ENCODE assay signal across 12 cellular contexts in the genomic region with DNA sequence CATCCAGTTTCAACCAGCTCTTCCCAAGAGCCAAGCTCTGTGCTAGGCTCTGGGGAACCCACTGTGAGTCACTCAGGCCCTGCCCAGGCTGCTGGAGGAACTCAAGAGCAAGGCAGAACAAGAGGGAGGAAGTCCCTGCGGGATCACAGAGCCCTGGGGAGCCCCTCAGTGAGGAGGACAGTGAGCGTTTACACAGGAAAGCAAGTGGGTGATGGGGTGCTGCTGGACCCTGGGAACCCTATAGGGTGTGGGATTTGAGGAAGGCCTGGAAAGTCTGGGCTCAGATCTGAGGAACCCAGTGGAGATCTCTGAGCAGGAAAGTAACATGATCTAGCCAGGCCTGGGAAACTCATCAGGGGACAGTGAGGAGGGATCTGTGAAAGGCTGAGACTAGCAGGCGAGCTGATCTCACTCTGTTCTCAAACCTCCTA.
A peak's percentile ranks its signal among the peaks of the same experiment; 100 is the strongest.
DNase-seq lines count a peak whose midpoint lies in the region; ATAC-seq, FAIRE-seq and TF ChIP-seq lines count a peak whose summit lies in the region.
"Had no signal": no experiment of that assay in that cellular context is flagged by ENCODE, and none has a peak within 500 bp of the region (broad histone marks: within the 10 kb centered on the region; RNA-seq: fewer than 3 reads in every experiment).

No MANE protein-coding gene starts in this region.

- TF ChIP-seq RAD21 in A549 (conservative IDR thresholded peaks at IDR 0.05 in 1 of 2, IDR thresholded peaks at IDR 0.05 in 1 of 2), result no peak

- H3K4me1 ChIP-seq in A549, result peaks cover 42% of the 10 kb centered on the region

- 62% methylated on average over 3 of the region's 3 CpGs for WGBS in A549 (ENCODE audit: missing lambda C conversion rate)
- WGBS in lower leg skin, 2 donors, result 78 to 80% methylated on average over 3 of the region's 3 CpGs

- no peak for TF ChIP-seq EP300 in A549 (IDR thresholded peaks at IDR 0.05)

- intact Hi-C loops in lower leg skin (cut with DNase I; ENCODE audit: low total_unique reads), result no loop called here

- TF ChIP-seq POLR2A in A549 (IDR thresholded peaks at IDR 0.05; ENCODE audit: low read length) (no peak), lower leg skin (IDR thresholded peaks at IDR 0.05) (no peak)

- no peak overlapping the region for H3K4me3 ChIP-seq in A549
- no peak overlapping the region for H3K4me3 ChIP-seq in astrocyte of the spinal cord (ENCODE audit: low read depth, low read length)
- H3K4me3 ChIP-seq in lower leg skin (ENCODE audit: low read depth, poor library complexity, severe bottlenecking), result no peak overlapping the region

- H3K27ac ChIP-seq in A549 (peak overlapping the region; percentile 29 to 71; a peak in 4 of 6 replicates), layer of hippocampus (ENCODE audit: low read depth, low read length) (peak overlapping the region; percentile 97)

- TF ChIP-seq CTCF in A549 (IDR thresholded peaks at IDR 0.05) (no peak), astrocyte of the spinal cord (IDR thresholded peaks at IDR 0.05; ENCODE audit: low read depth, low read length) (no peak), lower leg skin (IDR thresholded peaks at IDR 0.05) (no peak)

- H3K4me2 ChIP-seq in A549, result peak overlapping the region; percentile 40; the same call in 2 of the 3 replicates

- no peak for ATAC-seq in A549

- CTCF ChIA-PET in A549 (lab: Yijun Ruan, JAX), result interaction anchor here (0.7 to 2.3 kb wide), 6 partner anchors 10 to 265 kb away, joined by 3 to 7 read pairs (median 3); no protein-coding TSS in a partner anchor

- no peaks in the 10 kb centered on the region for H3K9me3 ChIP-seq in A549
- H3K9me3 ChIP-seq: BE2C had no signal

- FAIRE-seq in A549 (lab: Jason Lieb, UNC), result no peak

- POLR2A ChIA-PET in A549 (lab: Yijun Ruan, JAX), result no interaction called here

- H3K27me3 ChIP-seq in layer of hippocampus (ENCODE audit: control insufficient read depth, insufficient read depth, low read length), result no peaks in the 10 kb centered on the region
- H3K27me3 ChIP-seq: BE2C had no signal

- in situ Hi-C loops in astrocyte of the spinal cord (cut with HindIII; ENCODE audit: low sequenced_read_pairs), result no loop called here

- DNase-seq in A549 (ENCODE audit: low read depth in 1 of 2, low spot score in 1 of 2) (no peak), HT1080 (ENCODE audit: low read depth) (peak; percentile 82), astrocyte of the spinal cord (ENCODE audit: low read depth, low spot score) (peak; percentile 75), NCI-H2081 (lab: John Stamatoyannopoulos, UW) (no peak), NCI-H1092 treated with DMSO at 0.1 percent for 48 hours (lab: John Stamatoyannopoulos, UW) (no peak), lower leg skin (ENCODE audit: low spot score in 2 of 2) (no peak)
- DNase-seq in activated T-cell treated with anti-CD3 and anti-CD28 coated beads, Interleukin-2, amount 50 U/mL, for 1 hour, result no peak
- DNase-seq: activated CD4-positive, alpha-beta T cell treated with anti-CD3 and anti-CD28 coated beads for 48 hours; BE2C; GOT3; stimulated activated naive CD4-positive, alpha-beta T cell had no signal

TF ChIP-seq in A549, 52 proteins besides CTCF, POLR2A, EP300 and RAD21:
- TF ChIP-seq CBX2 (IDR thresholded peaks at IDR 0.05; ENCODE audit: borderline replicate concordance, low read depth), result no peak
- TF ChIP-seq, protein P1, sequence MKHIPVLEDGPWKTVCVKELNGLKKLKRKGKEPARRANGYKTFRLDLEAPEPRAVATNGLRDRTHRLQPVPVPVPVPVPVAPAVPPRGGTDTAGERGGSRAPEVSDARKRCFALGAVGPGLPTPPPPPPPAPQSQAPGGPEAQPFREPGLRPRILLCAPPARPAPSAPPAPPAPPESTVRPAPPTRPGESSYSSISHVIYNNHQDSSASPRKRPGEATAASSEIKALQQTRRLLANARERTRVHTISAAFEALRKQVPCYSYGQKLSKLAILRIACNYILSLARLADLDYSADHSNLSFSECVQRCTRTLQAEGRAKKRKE (CRISPR knock-in tag; IDR thresholded peaks at IDR 0.05; ENCODE audit: low read depth), result no peak
- TF ChIP-seq, protein P2, sequence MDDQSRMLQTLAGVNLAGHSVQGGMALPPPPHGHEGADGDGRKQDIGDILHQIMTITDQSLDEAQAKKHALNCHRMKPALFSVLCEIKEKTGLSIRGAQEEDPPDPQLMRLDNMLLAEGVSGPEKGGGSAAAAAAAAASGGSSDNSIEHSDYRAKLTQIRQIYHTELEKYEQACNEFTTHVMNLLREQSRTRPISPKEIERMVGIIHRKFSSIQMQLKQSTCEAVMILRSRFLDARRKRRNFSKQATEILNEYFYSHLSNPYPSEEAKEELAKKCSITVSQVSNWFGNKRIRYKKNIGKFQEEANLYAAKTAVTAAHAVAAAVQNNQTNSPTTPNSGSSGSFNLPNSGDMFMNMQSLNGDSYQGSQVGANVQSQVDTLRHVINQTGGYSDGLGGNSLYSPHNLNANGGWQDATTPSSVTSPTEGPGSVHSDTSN (IDR thresholded peaks at IDR 0.05), result no peak
- TF ChIP-seq GATA3 (IDR thresholded peaks at IDR 0.05; ENCODE audit: borderline replicate concordance), result no peak
- no peak for TF ChIP-seq ZC3H11A (IDR thresholded peaks at IDR 0.05)
TF ChIP-seq in A549: peak in this region for 0.

Comparison
In these comparisons a context has a peak if more than half of its experiments do, and no peak if none do; other contexts are left out.
1. DNase-seq: peak in HT1080 (single experiment) and astrocyte of the spinal cord (single experiment); none in A549 (0 of 2), NCI-H2081 (0 of 2), activated T-cell treated with anti-CD3 and anti-CD28 coated beads, Interleukin-2, amount 50 U/mL, for 1 hour (single experiment), NCI-H1092 treated with DMSO at 0.1 percent for 48 hours (single experiment) and lower leg skin (0 of 2).